Comparison of ENCODE assay signal across 19 cellular contexts in the genomic region with DNA sequence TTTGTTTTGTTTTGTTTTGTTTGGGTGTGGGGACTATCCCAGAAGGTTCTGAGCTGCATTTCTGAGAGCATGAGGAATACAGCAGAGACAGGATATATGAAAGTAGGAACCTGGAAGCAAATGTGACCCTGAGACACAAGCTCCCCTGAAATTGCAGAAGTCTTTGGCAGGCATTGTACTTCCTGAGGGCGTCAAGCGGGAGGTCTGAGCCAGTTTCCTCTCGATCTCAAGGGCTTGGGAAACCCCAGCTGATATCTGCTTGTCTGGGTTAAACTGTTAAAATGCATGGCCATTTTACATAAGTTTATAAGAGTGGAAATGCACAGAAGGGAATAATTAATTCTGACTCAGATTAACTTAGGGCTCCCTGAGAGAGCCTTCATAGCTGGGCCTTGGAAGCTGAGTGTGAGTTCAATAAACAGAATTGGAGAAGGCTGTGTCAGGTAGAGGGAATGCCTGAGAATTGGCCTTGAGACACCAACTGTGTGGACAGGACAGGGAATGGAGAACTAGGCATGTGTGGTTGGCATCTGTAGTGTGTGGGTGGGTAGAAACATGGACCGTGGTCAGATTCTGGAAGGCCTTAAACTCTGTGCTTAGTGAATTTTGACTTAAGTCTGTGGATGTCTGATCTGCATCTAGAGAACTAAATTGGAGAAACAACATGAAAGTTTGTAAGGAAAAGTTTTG. TPM values are rescaled to one million over a fixed set of nuclear protein-coding genes. Genes with fewer than 3 reads are reported as not detected.
DNase-seq lines count a peak whose midpoint lies in the region; ATAC-seq lines count a peak whose summit lies in the region.
"Had no signal": no experiment of that assay in that cellular context is flagged by ENCODE, and none has a peak within 500 bp of the region (broad histone marks: within the 10 kb centered on the region; RNA-seq: fewer than 3 reads in every experiment).

No MANE protein-coding gene starts in this region.

- H3K4me3 Mint-ChIP-seq in stimulated activated effector memory CD8-positive, alpha-beta T cell treated with anti-CD3 and anti-CD28 coated beads, Interleukin-12 subunit alpha, Interleukin-12 subunit beta, amount 100 ng/mL, for 72 hours = no peak overlapping the region
- H3K4me3 Mint-ChIP-seq: natural killer cell treated with Interleukin-12 subunit alpha and Interleukin-12 subunit beta and Interleukin-15 and Interleukin-18, amount 100 ng/mL, for 72 hours; T-cell had no signal

- H3K4me3 ChIP-seq in skeletal muscle tissue (ENCODE audit: low read length in 3 of 3) = peak overlapping the region in 1 of 3 donors; percentile 25
- H3K4me3 ChIP-seq in Karpas-422 (ENCODE audit: low read length) = no peak overlapping the region

- no peak overlapping the region for H3K4me2 ChIP-seq in Karpas-422 (ENCODE audit: low read depth, low read length, poor library complexity, severe bottlenecking)

- DNase-seq in MV-4-11 (lab: John Stamatoyannopoulos, UW) = peak; percentile 68
- DNase-seq in UCSD-AML1 (lab: John Stamatoyannopoulos, UW; ENCODE audit: unreplicated experiment) = peak; percentile 26
- no peak for DNase-seq in left ventricle myocardium superior
- no peak for DNase-seq in Karpas-422
- DNase-seq in stimulated activated effector memory CD8-positive, alpha-beta T cell treated with anti-CD3 and anti-CD28 coated beads, Interleukin-12 subunit alpha, Interleukin-12 subunit beta, amount 100 ng/mL, for 72 hours (ENCODE audit: low spot score in 2 of 2) = no peak
- DNase-seq: activated CD4-positive, CD25-positive, alpha-beta regulatory T cell treated with anti-CD3 and anti-CD28 coated beads, Interleukin-2, amount 50 U/mL, for 72 hours; activated gamma-delta T cell; DMS79; effector CD8-positive, alpha-beta T cell; NCI-H2029; NCI-H524; stimulated activated CD4-positive, alpha-beta T cell treated with anti-CD3 and anti-CD28 coated beads, Interleukin-2, amount 100 ng/mL, for 24 hours; T-cell had no signal

- no peak overlapping the region for H3K27ac Mint-ChIP-seq in stimulated activated effector memory CD8-positive, alpha-beta T cell treated with anti-CD3 and anti-CD28 coated beads, Interleukin-12 subunit alpha, Interleukin-12 subunit beta, amount 100 ng/mL, for 72 hours
- H3K27ac Mint-ChIP-seq: natural killer cell treated with Interleukin-12 subunit alpha and Interleukin-12 subunit beta and Interleukin-15 and Interleukin-18, amount 100 ng/mL, for 72 hours; T-cell had no signal

- H3K79me2 ChIP-seq in Karpas-422 (ENCODE audit: low read length) = no peaks in the 10 kb centered on the region

- H3K9me3 ChIP-seq in skeletal muscle tissue (ENCODE audit: control insufficient read depth in 3 of 3, low read length in 3 of 3) = no peaks in the 10 kb centered on the region
- no peaks in the 10 kb centered on the region for H3K9me3 ChIP-seq in Karpas-422 (ENCODE audit: low read length)

- ATAC-seq in left ventricle myocardium superior (peak; percentile 61), HG03565 (IDR thresholded peaks at IDR 0.05; ENCODE audit: unreplicated experiment) (no peak)
- no peak for ATAC-seq in stimulated activated effector memory CD8-positive, alpha-beta T cell treated with anti-CD3 and anti-CD28 coated beads, Interleukin-12 subunit alpha, Interleukin-12 subunit beta, amount 100 ng/mL, for 72 hours
- ATAC-seq: natural killer cell treated with Interleukin-12 subunit alpha and Interleukin-12 subunit beta and Interleukin-15 and Interleukin-18, amount 100 ng/mL, for 72 hours; Panc1; T-cell had no signal

- no peaks in the 10 kb centered on the region for H3K36me3 Mint-ChIP-seq in stimulated activated effector memory CD8-positive, alpha-beta T cell treated with anti-CD3 and anti-CD28 coated beads, Interleukin-12 subunit alpha, Interleukin-12 subunit beta, amount 100 ng/mL, for 72 hours
- H3K36me3 Mint-ChIP-seq: natural killer cell treated with Interleukin-12 subunit alpha and Interleukin-12 subunit beta and Interleukin-15 and Interleukin-18, amount 100 ng/mL, for 72 hours; T-cell had no signal

- no peaks in the 10 kb centered on the region for H3K4me1 Mint-ChIP-seq in stimulated activated effector memory CD8-positive, alpha-beta T cell treated with anti-CD3 and anti-CD28 coated beads, Interleukin-12 subunit alpha, Interleukin-12 subunit beta, amount 100 ng/mL, for 72 hours
- H3K4me1 Mint-ChIP-seq: T-cell had no signal

- H4K20me1 ChIP-seq in Karpas-422 (ENCODE audit: insufficient read depth, low read depth, low read length) = no peaks in the 10 kb centered on the region

- H3K27ac ChIP-seq in skeletal muscle tissue (ENCODE audit: low read depth, low read length) (peak overlapping the region; percentile 77), Karpas-422 (ENCODE audit: low read length) (no peak overlapping the region)
- H3K27ac ChIP-seq: C4-2B had no signal

- no peak overlapping the region for H3K9ac ChIP-seq in skeletal muscle tissue (ENCODE audit: low read depth in 1 of 3, low read length in 3 of 3)
- H3K9ac ChIP-seq in Karpas-422 (ENCODE audit: low read length) = no peak overlapping the region

- no peak overlapping the region for H2AFZ ChIP-seq in Karpas-422 (ENCODE audit: low read length)

- H3K27me3 ChIP-seq in skeletal muscle tissue (ENCODE audit: control insufficient read depth in 3 of 3, insufficient read depth in 3 of 3, low read length in 3 of 3) (no peaks in the 10 kb centered on the region), Karpas-422 (ENCODE audit: low read length) (no peaks in the 10 kb centered on the region)

- H3K36me3 ChIP-seq in skeletal muscle tissue (ENCODE audit: control insufficient read depth in 3 of 3, insufficient read depth in 3 of 3, low read length in 3 of 3) = no peaks in the 10 kb centered on the region
- H3K36me3 ChIP-seq in Karpas-422 (ENCODE audit: insufficient read depth, low read length) = no peaks in the 10 kb centered on the region

- no peaks in the 10 kb centered on the region for H3K9me3 Mint-ChIP-seq in stimulated activated effector memory CD8-positive, alpha-beta T cell treated with anti-CD3 and anti-CD28 coated beads, Interleukin-12 subunit alpha, Interleukin-12 subunit beta, amount 100 ng/mL, for 72 hours
- H3K9me3 Mint-ChIP-seq: natural killer cell treated with Interleukin-12 subunit alpha and Interleukin-12 subunit beta and Interleukin-15 and Interleukin-18, amount 100 ng/mL, for 72 hours; T-cell had no signal

- H3K9me2 ChIP-seq in Karpas-422 (replicated peaks; ENCODE audit: insufficient read depth, low read length) = no peaks in the 10 kb centered on the region

- intact Hi-C loops in left ventricle myocardium superior (cut with micrococcal nuclease) = no loop called here

- H3K4me1 ChIP-seq in skeletal muscle tissue (ENCODE audit: control insufficient read depth in 3 of 3, insufficient read depth in 3 of 3, low read length in 3 of 3) = peaks cover 20 to 44% (median 43%) of the 10 kb centered on the region in 3 donors
- peaks cover 20% of the 10 kb centered on the region for H3K4me1 ChIP-seq in Karpas-422 (ENCODE audit: low read length)

RNA-seq across cellular contexts. Expression of a gene that starts 53.3 kb away (rescaled TPM):
- total RNA-seq in left ventricle myocardium superior (6.2 TPM), skeletal muscle tissue (4.7 TPM)
- not detected in 2 replicates for total RNA-seq in Karpas-422 (2014; rRNA removed; shearing (Covaris generic); ENCODE audit: low replicate concordance)
- total RNA-seq: MCF 10A; natural killer cell treated with Interleukin-12 subunit alpha and Interleukin-12 subunit beta and Interleukin-15 and Interleukin-18, amount 100 ng/mL, for 72 hours had no signal

Comparison
In these comparisons a context has a peak if more than half of its experiments do, and no peak if none do; other contexts are left out.
1. DNase-seq: peak in MV-4-11 (single experiment) and UCSD-AML1 (single experiment); none in left ventricle myocardium superior (single experiment), Karpas-422 (single experiment) and stimulated activated effector memory CD8-positive, alpha-beta T cell treated with anti-CD3 and anti-CD28 coated beads, Interleukin-12 subunit alpha, Interleukin-12 subunit beta, amount 100 ng/mL, for 72 hours (0 of 2).